Comparison of ENCODE assay signal across 20 cellular contexts in the genomic region with DNA sequence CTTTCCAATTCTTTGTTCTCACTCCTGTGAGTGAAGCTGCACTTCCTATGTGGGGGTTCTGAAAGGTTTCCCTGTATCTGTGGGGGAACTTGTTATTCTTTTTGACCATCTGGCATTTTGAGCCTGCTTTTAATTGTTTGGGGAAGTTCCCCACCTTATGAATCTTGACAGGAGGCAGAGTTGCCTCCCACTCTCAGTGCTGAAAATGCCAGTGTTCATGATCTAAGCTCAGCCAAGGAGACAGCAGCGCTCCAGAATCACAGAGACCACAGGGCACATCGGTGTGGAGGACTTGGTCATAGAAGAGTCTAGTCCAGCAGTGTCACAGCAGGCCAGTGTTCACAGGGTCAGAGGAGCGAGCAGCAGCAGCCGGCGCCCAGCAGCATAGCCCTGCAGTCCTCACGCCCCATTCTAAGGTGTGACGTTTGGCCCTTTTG.
DNase-seq lines count a peak whose midpoint lies in the region; TF ChIP-seq lines count a peak whose summit lies in the region.
"Had no signal": no experiment of that assay in that cellular context is flagged by ENCODE, and none has a peak within 500 bp of the region (broad histone marks: within the 10 kb centered on the region; RNA-seq: fewer than 3 reads in every experiment).

No MANE protein-coding gene starts in this region.

- no peak overlapping the region for H3K23ac ChIP-seq in mesenchymal stem cell (ENCODE audit: low read length in 2 of 2)

- WGBS in mesenchymal stem cell: 96% methylated on average over 7 of the region's 7 CpGs

- H3K27me3 ChIP-seq in Peyer's patch (no peaks in the 10 kb centered on the region), mesenchymal stem cell (ENCODE audit: control insufficient read depth in 1 of 2, insufficient read depth in 1 of 2, low read length in 2 of 2) (no peaks in the 10 kb centered on the region), breast epithelium (no peaks in the 10 kb centered on the region), MG63 (no peaks in the 10 kb centered on the region)

- H3K4me2 ChIP-seq in mesenchymal stem cell (ENCODE audit: low read length, poor library complexity, severe bottlenecking): no peak overlapping the region

- no peak overlapping the region for H3K27ac Mint-ChIP-seq in chondrocyte (ENCODE audit: unreplicated experiment)
- H3K27ac Mint-ChIP-seq: activated CD4-positive, alpha-beta T cell treated with anti-CD3 and anti-CD28 coated beads, Interleukin-2, amount 10 ng/mL, durations not matched to agents 7 days and 5 days had no signal

- DNase-seq in CD1c-positive myeloid dendritic cell (ENCODE audit: extremely low spot score) (peak; percentile 47), Peyer's patch (peak in 2 of 3 donors; percentile 42 to 49), mesenchymal stem cell (no peak), breast epithelium (ENCODE audit: low spot score in 2 of 2) (no peak), chondrocyte (ENCODE audit: low spot score) (no peak), SHP77 (lab: John Stamatoyannopoulos, UW) (no peak), MG63 (no peak)
- DNase-seq: activated CD4-positive, alpha-beta T cell treated with anti-CD3 and anti-CD28 coated beads, Interleukin-2, amount 10 ng/mL, durations not matched to agents 7 days and 5 days; activated CD8-positive, alpha-beta memory T cell treated with anti-CD3 and anti-CD28 coated beads, Interleukin-2, amount 50 U/mL, for 4 hours; activated gamma-delta T cell; DND-41; effector CD4-positive, alpha-beta T cell; mucosa of descending colon; NCI-H2029; NCI-H446 treated with DMSO at 0.1 percent for 48 hours; stimulated activated CD4-positive, alpha-beta T cell treated with anti-CD3 and anti-CD28 coated beads, Interleukin-12 subunit alpha, Interleukin-12 subunit beta, amount 100 ng/mL, for 4 hours had no signal

- intact Hi-C loops in breast epithelium (cut with DNase I; ENCODE audit: low total_unique reads): no loop called here

- no peak overlapping the region for H3K9ac ChIP-seq in mesenchymal stem cell (ENCODE audit: low read length)

- peak overlapping the region; percentile 0 to 75 for H2BK12ac ChIP-seq in mesenchymal stem cell (ENCODE audit: low read length in 2 of 2)

- peaks cover 2% of the 10 kb centered on the region for H3K79me1 ChIP-seq in mesenchymal stem cell (replicated peaks; ENCODE audit: low read length, poor library complexity, severe bottlenecking)

- H4K8ac ChIP-seq in mesenchymal stem cell (ENCODE audit: low read length): no peak overlapping the region

- H4K91ac ChIP-seq in mesenchymal stem cell (ENCODE audit: low read length): peak overlapping the region; percentile 55

- peaks cover 3% of the 10 kb centered on the region for H3K36me3 Mint-ChIP-seq in chondrocyte (ENCODE audit: low read depth)

- H2BK15ac ChIP-seq in mesenchymal stem cell (ENCODE audit: low read depth, poor library complexity, severe bottlenecking): no peak overlapping the region

- H3K9me3 Mint-ChIP-seq in chondrocyte (ENCODE audit: low read depth): no peaks in the 10 kb centered on the region
- H3K9me3 Mint-ChIP-seq: activated CD4-positive, alpha-beta T cell treated with anti-CD3 and anti-CD28 coated beads, Interleukin-2, amount 10 ng/mL, durations not matched to agents 7 days and 5 days; central memory CD8-positive, alpha-beta T cell had no signal

- peaks cover 13% of the 10 kb centered on the region for H3K4me1 Mint-ChIP-seq in chondrocyte (ENCODE audit: low read depth)

- H3K36me3 ChIP-seq in Peyer's patch (peaks cover 0 to 3% (median 0%) of the 10 kb centered on the region in 3 donors), mesenchymal stem cell (ENCODE audit: control insufficient read depth in 1 of 2, insufficient read depth in 2 of 2, low read depth in 1 of 2, low read length in 2 of 2) (peaks cover 5 to 12% of the 10 kb centered on the region in 2 experiments), breast epithelium (no peaks in the 10 kb centered on the region), MG63 (no peaks in the 10 kb centered on the region)
- H3K36me3 ChIP-seq: HAP-1 had no signal

- H3K9me3 ChIP-seq in Peyer's patch (no peaks in the 10 kb centered on the region), mesenchymal stem cell (ENCODE audit: control insufficient read depth, low read length) (no peaks in the 10 kb centered on the region), breast epithelium (no peaks in the 10 kb centered on the region), MG63 (no peaks in the 10 kb centered on the region)
- H3K9me3 ChIP-seq: HAP-1, mucosa of descending colon had no signal

- H3K27ac ChIP-seq in Peyer's patch (peak overlapping the region in 2 of 4 donors; percentile 61 to 78), mesenchymal stem cell (ENCODE audit: low read length, poor library complexity, severe bottlenecking) (no peak overlapping the region), breast epithelium (no peak overlapping the region)
- H3K27ac ChIP-seq: RWPE1 had no signal

- peak overlapping the region; percentile 66 to 85 for H3K18ac ChIP-seq in mesenchymal stem cell (ENCODE audit: low read depth in 1 of 2, low read length in 2 of 2)

- H3K4me3 ChIP-seq in Peyer's patch: no peak overlapping the region
- H3K4me3 ChIP-seq in mesenchymal stem cell (ENCODE audit: insufficient read depth in 1 of 2, low read depth in 1 of 2, low read length in 2 of 2): no peak overlapping the region
- no peak overlapping the region for H3K4me3 ChIP-seq in breast epithelium
- H3K4me3 ChIP-seq in MG63: no peak overlapping the region
- H3K4me3 ChIP-seq: HAP-1, mucosa of descending colon had no signal

- H2BK120ac ChIP-seq in mesenchymal stem cell (ENCODE audit: low read depth, low read length): no peak overlapping the region

- no peak overlapping the region for H3K4me3 Mint-ChIP-seq in chondrocyte (ENCODE audit: unreplicated experiment)
- H3K4me3 Mint-ChIP-seq: activated CD4-positive, alpha-beta T cell treated with anti-CD3 and anti-CD28 coated beads, Interleukin-2, amount 10 ng/mL, durations not matched to agents 7 days and 5 days; central memory CD8-positive, alpha-beta T cell had no signal

- H3K14ac ChIP-seq in mesenchymal stem cell (ENCODE audit: low read length in 2 of 2): no peak overlapping the region

- H2BK5ac ChIP-seq in mesenchymal stem cell (ENCODE audit: low read depth, low read length, poor library complexity, severe bottlenecking): no peak overlapping the region

- no peak overlapping the region for H2AK5ac ChIP-seq in mesenchymal stem cell (ENCODE audit: low read length, severe bottlenecking)

- H3K4me1 ChIP-seq in Peyer's patch (peaks cover 0 to 36% (median 10%) of the 10 kb centered on the region in 4 donors), mesenchymal stem cell (ENCODE audit: control insufficient read depth, insufficient read depth, low read depth, low read length) (peaks cover 2% of the 10 kb centered on the region), breast epithelium (no peaks in the 10 kb centered on the region)
- H3K4me1 ChIP-seq: HAP-1 had no signal

- no peaks in the 10 kb centered on the region for H3K27me3 Mint-ChIP-seq in chondrocyte (ENCODE audit: low read depth)
- H3K27me3 Mint-ChIP-seq: activated CD4-positive, alpha-beta T cell treated with anti-CD3 and anti-CD28 coated beads, Interleukin-2, amount 10 ng/mL, durations not matched to agents 7 days and 5 days; central memory CD8-positive, alpha-beta T cell had no signal

- no peak overlapping the region for H2AFZ ChIP-seq in mesenchymal stem cell (ENCODE audit: low read depth, low read length)

- peak; percentile 43 for TF ChIP-seq POLR2A in GM15510 (IDR thresholded peaks at IDR 0.05; ENCODE audit: borderline replicate concordance, extremely low read depth, insufficient read length)
- no peak for TF ChIP-seq POLR2A in Peyer's patch (IDR thresholded peaks at IDR 0.05)
- no peak for TF ChIP-seq POLR2A in breast epithelium (IDR thresholded peaks at IDR 0.05)

- TF ChIP-seq CTCF in Peyer's patch (IDR thresholded peaks at IDR 0.05): no peak
- no peak for TF ChIP-seq CTCF in breast epithelium (IDR thresholded peaks at IDR 0.05)
- no peak for TF ChIP-seq CTCF in chondrocyte (IDR thresholded peaks at IDR 0.05)

- peak overlapping the region in 1 of 2 experiments; percentile 1 for H3K4ac ChIP-seq in mesenchymal stem cell (ENCODE audit: low read depth in 1 of 2, low read length in 2 of 2)

Comparison
In these comparisons a context has a peak if more than half of its experiments do, and no peak if none do; other contexts are left out.
1. DNase-seq: peak in CD1c-positive myeloid dendritic cell (single experiment) and Peyer's patch (2 of 3); none in mesenchymal stem cell (single experiment), breast epithelium (0 of 2), chondrocyte (single experiment), SHP77 (0 of 2) and MG63 (single experiment).